ENCODE assay signal across 8 cellular contexts in genomic region chr10:43816351-43817321, GRCh38.
DNase-seq lines count a peak whose midpoint lies in the region; ATAC-seq and TF ChIP-seq lines count a peak whose summit lies in the region.

No MANE protein-coding gene starts in this region.

- H3K27ac Mint-ChIP-seq in activated CD8-positive, alpha-beta T cell treated with anti-CD3 and anti-CD28 coated beads for 36 hours, result peak overlapping the region; percentile 68

- intact Hi-C loops in activated CD8-positive, alpha-beta T cell treated with anti-CD3 and anti-CD28 coated beads for 36 hours (cut with micrococcal nuclease), result loop anchor here (5.0 kb wide), 1 partner anchor 34 kb away; no protein-coding TSS in a partner anchor

- H3K4me1 Mint-ChIP-seq in activated CD8-positive, alpha-beta T cell treated with anti-CD3 and anti-CD28 coated beads for 36 hours (ENCODE audit: low read depth), result peaks cover 39% of the 10 kb centered on the region

- CTCF ChIA-PET in activated CD8-positive, alpha-beta T cell treated with anti-CD3 and anti-CD28 coated beads for 36 hours (lab: Charles Lee), result interaction anchor here (0.7 kb wide), 1 partner anchor 127 kb away, joined by 4 read pairs; no protein-coding TSS in a partner anchor

- TF ChIP-seq CTCF in activated CD8-positive, alpha-beta T cell treated with anti-CD3 and anti-CD28 coated beads for 36 hours (IDR thresholded peaks at IDR 0.05), result no peak

- ATAC-seq in GM19452 (IDR thresholded peaks at IDR 0.05; ENCODE audit: unreplicated experiment) (peak; percentile 97), HG03520 (IDR thresholded peaks at IDR 0.05; ENCODE audit: unreplicated experiment) (peak; percentile 80)
- peak; percentile 95 for ATAC-seq in activated CD8-positive, alpha-beta T cell treated with anti-CD3 and anti-CD28 coated beads for 36 hours

- peak overlapping the region; percentile 27 for H3K4me3 Mint-ChIP-seq in activated CD8-positive, alpha-beta T cell treated with anti-CD3 and anti-CD28 coated beads for 36 hours

- POLR2A ChIA-PET in activated CD8-positive, alpha-beta T cell treated with anti-CD3 and anti-CD28 coated beads for 36 hours (lab: Charles Lee), result interaction anchor here (1.3 kb wide), 1 partner anchor 14 kb away, joined by 3 read pairs; no protein-coding TSS in a partner anchor

- DNase-seq in AML-193 (lab: John Stamatoyannopoulos, UW) (peak; percentile 46 to 47), fibroblast of the conjunctiva (ENCODE audit: low read depth) (peak; percentile 20), NCI-H2081 treated with DMSO at 0.1 percent for 48 hours (lab: John Stamatoyannopoulos, UW) (no peak), globus pallidus (ENCODE audit: low spot score) (no peak)
- peak; percentile 93 for DNase-seq in activated CD8-positive, alpha-beta T cell treated with anti-CD3 and anti-CD28 coated beads for 36 hours
- peak; percentile 46 to 75 for DNase-seq in stimulated activated CD4-positive, alpha-beta T cell treated with anti-CD3 and anti-CD28 coated beads, Interleukin-4, amount 100 ng/mL, for 4 hours

- H3K27me3 Mint-ChIP-seq in activated CD8-positive, alpha-beta T cell treated with anti-CD3 and anti-CD28 coated beads for 36 hours, result no peaks in the 10 kb centered on the region

- H3K9me3 Mint-ChIP-seq in activated CD8-positive, alpha-beta T cell treated with anti-CD3 and anti-CD28 coated beads for 36 hours, result no peaks in the 10 kb centered on the region

- no peaks in the 10 kb centered on the region for H3K36me3 Mint-ChIP-seq in activated CD8-positive, alpha-beta T cell treated with anti-CD3 and anti-CD28 coated beads for 36 hours (ENCODE audit: low read depth)

Comparison
In these comparisons a context has a peak if more than half of its experiments do, and no peak if none do; other contexts are left out.
1. DNase-seq: peak in AML-193 (2 of 2), activated CD8-positive, alpha-beta T cell treated with anti-CD3 and anti-CD28 coated beads for 36 hours (single experiment), fibroblast of the conjunctiva (single experiment) and stimulated activated CD4-positive, alpha-beta T cell treated with anti-CD3 and anti-CD28 coated beads, Interleukin-4, amount 100 ng/mL, for 4 hours (2 of 2); none in NCI-H2081 treated with DMSO at 0.1 percent for 48 hours (single experiment) and globus pallidus (single experiment).
2. Peak in every context shown above with its lines, with median percentiles within 50 percentile points of each other: ATAC-seq.